ENCODE assay signal across 1 cellular context in the genomic region with DNA sequence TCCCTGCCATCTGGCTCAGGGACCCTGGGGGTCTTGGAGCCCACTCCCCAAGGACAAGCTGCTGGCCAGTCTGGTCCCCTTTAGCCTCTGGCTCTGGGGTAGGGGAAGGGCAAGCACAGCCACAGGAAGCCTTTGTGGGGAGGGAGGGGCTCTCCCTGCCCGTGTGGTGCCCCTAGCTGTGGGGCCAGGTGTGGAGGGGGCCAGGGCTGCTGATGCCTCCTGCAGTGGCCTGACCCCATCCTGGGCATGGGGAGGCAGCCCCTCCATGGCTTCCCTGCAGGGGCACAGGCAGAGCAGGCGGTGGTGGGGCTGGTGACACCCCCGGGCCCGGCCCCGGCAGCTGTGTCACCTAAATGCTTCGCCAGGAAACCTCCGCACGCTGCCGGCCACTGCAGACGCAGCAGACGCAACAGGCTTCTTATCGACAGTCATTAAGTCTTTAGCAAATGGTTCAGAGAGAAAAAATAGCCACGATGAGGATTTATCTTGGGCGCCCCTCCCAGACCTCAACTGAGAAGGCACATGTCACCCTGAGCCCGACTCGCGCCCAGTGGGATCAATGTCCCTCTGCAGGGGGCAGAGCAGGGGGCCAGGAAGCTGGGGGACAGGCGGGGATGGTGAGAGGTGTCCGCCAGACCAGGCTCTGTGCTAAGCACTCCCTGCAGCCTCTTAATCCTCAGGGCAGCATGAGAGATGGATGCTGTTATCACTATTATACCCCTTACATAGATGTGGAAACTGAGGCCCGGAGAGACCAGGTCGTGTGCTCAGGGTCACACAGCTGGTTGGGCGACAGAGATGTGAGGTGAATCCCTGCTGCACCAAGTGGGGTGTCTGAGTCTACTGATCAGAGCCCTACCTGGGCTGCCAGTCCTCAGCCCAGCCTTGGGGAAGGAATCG.
TF ChIP-seq lines count a peak whose summit lies in the region.

No MANE protein-coding gene starts in this region.

TF ChIP-seq in GM23338, 12 proteins besides CTCF, POLR2A, EP300 and RAD21 (continued from another document):
- TF ChIP-seq, protein P1, sequence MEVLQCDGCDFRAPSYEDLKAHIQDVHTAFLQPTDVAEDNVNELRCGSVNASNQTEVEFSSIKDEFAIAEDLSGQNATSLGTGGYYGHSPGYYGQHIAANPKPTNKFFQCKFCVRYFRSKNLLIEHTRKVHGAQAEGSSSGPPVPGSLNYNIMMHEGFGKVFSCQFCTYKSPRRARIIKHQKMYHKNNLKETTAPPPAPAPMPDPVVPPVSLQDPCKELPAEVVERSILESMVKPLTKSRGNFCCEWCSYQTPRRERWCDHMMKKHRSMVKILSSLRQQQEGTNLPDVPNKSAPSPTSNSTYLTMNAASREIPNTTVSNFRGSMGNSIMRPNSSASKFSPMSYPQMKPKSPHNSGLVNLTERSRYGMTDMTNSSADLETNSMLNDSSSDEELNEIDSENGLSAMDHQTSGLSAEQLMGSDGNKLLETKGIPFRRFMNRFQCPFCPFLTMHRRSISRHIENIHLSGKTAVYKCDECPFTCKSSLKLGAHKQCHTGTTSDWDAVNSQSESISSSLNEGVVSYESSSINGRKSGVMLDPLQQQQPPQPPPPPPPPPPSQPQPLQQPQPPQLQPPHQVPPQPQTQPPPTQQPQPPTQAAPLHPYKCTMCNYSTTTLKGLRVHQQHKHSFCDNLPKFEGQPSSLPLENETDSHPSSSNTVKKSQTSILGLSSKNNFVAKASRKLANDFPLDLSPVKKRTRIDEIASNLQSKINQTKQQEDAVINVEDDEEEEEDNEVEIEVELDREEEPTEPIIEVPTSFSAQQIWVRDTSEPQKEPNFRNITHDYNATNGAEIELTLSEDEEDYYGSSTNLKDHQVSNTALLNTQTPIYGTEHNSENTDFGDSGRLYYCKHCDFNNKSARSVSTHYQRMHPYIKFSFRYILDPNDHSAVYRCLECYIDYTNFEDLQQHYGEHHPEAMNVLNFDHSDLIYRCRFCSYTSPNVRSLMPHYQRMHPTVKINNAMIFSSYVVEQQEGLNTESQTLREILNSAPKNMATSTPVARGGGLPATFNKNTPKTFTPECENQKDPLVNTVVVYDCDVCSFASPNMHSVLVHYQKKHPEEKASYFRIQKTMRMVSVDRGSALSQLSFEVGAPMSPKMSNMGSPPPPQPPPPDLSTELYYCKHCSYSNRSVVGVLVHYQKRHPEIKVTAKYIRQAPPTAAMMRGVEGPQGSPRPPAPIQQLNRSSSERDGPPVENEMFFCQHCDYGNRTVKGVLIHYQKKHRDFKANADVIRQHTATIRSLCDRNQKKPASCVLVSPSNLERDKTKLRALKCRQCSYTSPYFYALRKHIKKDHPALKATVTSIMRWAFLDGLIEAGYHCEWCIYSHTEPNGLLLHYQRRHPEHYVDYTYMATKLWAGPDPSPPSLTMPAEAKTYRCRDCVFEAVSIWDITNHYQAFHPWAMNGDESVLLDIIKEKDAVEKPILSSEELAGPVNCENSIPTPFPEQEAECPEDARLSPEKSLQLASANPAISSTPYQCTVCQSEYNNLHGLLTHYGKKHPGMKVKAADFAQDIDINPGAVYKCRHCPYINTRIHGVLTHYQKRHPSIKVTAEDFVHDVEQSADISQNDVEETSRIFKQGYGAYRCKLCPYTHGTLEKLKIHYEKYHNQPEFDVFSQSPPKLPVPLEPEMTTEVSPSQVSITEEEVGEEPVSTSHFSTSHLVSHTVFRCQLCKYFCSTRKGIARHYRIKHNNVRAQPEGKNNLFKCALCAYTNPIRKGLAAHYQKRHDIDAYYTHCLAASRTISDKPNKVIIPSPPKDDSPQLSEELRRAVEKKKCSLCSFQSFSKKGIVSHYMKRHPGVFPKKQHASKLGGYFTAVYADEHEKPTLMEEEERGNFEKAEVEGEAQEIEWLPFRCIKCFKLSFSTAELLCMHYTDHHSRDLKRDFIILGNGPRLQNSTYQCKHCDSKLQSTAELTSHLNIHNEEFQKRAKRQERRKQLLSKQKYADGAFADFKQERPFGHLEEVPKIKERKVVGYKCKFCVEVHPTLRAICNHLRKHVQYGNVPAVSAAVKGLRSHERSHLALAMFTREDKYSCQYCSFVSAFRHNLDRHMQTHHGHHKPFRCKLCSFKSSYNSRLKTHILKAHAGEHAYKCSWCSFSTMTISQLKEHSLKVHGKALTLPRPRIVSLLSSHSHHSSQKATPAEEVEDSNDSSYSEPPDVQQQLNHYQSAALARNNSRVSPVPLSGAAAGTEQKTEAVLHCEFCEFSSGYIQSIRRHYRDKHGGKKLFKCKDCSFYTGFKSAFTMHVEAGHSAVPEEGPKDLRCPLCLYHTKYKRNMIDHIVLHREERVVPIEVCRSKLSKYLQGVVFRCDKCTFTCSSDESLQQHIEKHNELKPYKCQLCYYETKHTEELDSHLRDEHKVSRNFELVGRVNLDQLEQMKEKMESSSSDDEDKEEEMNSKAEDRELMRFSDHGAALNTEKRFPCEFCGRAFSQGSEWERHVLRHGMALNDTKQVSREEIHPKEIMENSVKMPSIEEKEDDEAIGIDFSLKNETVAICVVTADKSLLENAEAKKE (CRISPR knock-in tag; IDR thresholded peaks at IDR 0.05): no peak
TF ChIP-seq in GM23338: peak in this region for 0.
